8 cellular contexts compared by ENCODE assay signal in genomic region chr18:56789004-56789888, GRCh38.
A peak's percentile ranks its signal among the peaks of the same experiment; 100 is the strongest.
DNase-seq lines count a peak whose midpoint lies in the region; ATAC-seq and TF ChIP-seq lines count a peak whose summit lies in the region.

No MANE protein-coding gene starts in this region.

- peaks cover 41% of the 10 kb centered on the region for H3K36me3 Mint-ChIP-seq in activated T-cell treated with anti-CD3 and anti-CD28 coated beads, Interleukin-2, amount 50 U/mL, for 24 hours (ENCODE audit: low read depth)

- DNase-seq in activated T-cell treated with anti-CD3 and anti-CD28 coated beads, Interleukin-2, amount 50 U/mL, for 24 hours = peak; percentile 32
- no peak for DNase-seq in activated T-cell treated with anti-CD3 and anti-CD28 coated beads, Interleukin-2, amount 50 U/mL, for 1 hour
- peak; percentile 15 for DNase-seq in M059J (ENCODE audit: low read depth)
- no peak for DNase-seq in astrocyte of the cerebellum (ENCODE audit: low read depth)
- DNase-seq in lung microvascular endothelial cell (ENCODE audit: low read depth in 2 of 2) = peak; percentile 22 to 89

- no peaks in the 10 kb centered on the region for H3K4me1 Mint-ChIP-seq in activated T-cell treated with anti-CD3 and anti-CD28 coated beads, Interleukin-2, amount 50 U/mL, for 24 hours (ENCODE audit: low read depth)

- in situ Hi-C loops in astrocyte of the cerebellum (cut with HindIII; ENCODE audit: low sequenced_read_pairs) = no loop called here

- peak; percentile 60 for TF ChIP-seq CTCF in astrocyte of the cerebellum (IDR thresholded peaks at IDR 0.05; ENCODE audit: low read depth, low read length, missing control alignments)

- H3K9me3 Mint-ChIP-seq in activated T-cell treated with anti-CD3 and anti-CD28 coated beads, Interleukin-2, amount 50 U/mL, for 24 hours = no peaks in the 10 kb centered on the region

- no peak overlapping the region for H3K4me3 ChIP-seq in astrocyte of the cerebellum (ENCODE audit: low read depth, low read length)

- no peak overlapping the region for H3K27ac Mint-ChIP-seq in activated T-cell treated with anti-CD3 and anti-CD28 coated beads, Interleukin-2, amount 50 U/mL, for 24 hours

- ATAC-seq in HG02885 (IDR thresholded peaks at IDR 0.05; ENCODE audit: poor library complexity, unreplicated experiment) (no peak), HG03520 (IDR thresholded peaks at IDR 0.05; ENCODE audit: unreplicated experiment) (no peak), HG02870 (IDR thresholded peaks at IDR 0.05; ENCODE audit: unreplicated experiment) (no peak)

- no peak overlapping the region for H3K4me3 Mint-ChIP-seq in activated T-cell treated with anti-CD3 and anti-CD28 coated beads, Interleukin-2, amount 50 U/mL, for 24 hours

- no peaks in the 10 kb centered on the region for H3K27me3 Mint-ChIP-seq in activated T-cell treated with anti-CD3 and anti-CD28 coated beads, Interleukin-2, amount 50 U/mL, for 24 hours

Comparison
In these comparisons a context has a peak if more than half of its experiments do, and no peak if none do; other contexts are left out.
1. DNase-seq: peak in activated T-cell treated with anti-CD3 and anti-CD28 coated beads, Interleukin-2, amount 50 U/mL, for 24 hours (single experiment), M059J (single experiment) and lung microvascular endothelial cell (2 of 2); none in activated T-cell treated with anti-CD3 and anti-CD28 coated beads, Interleukin-2, amount 50 U/mL, for 1 hour (single experiment) and astrocyte of the cerebellum (single experiment).